Comparison of ENCODE assay signal across 1 cellular context in the genomic region with DNA sequence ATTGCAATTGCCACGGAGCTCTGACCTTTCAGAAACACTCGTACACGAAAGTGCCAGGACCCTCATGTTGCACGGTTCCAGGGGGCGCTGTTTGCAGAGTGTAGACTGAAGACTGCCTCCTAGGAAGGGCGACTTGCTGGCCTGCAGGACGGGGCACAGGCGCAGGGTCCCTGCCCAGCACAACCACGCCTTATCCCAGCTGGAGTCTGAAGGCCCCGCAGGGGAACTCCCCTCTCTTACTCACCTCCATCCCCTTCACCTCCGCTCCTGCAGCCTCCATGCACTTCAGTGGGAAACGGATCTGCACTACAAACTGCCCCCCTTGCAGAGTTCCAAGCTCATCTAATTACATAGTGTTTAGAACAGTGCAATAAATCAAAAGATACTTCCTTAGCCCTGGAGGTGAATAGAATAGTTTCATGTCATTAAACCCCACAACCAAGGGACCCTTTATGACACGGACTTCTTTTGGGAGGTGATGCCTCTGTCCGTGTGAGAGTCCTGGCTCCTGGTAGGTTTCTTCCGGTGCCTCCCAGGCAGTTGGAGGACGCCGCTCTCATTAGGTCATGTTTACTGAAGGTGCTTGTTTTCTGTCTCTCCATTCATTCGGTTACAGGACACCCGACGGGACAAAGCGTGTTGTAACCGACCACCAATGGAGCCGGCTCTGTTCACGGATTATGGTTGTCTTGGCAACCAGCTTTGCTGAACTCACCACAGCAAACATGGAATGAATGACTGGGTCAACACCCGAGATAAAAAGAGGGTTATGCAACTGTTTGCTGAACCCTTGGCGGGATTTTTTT.
TF ChIP-seq lines count a peak whose summit lies in the region.

No MANE protein-coding gene starts in this region.

TF ChIP-seq in HepG2, 621 proteins besides CTCF, POLR2A, EP300 and RAD21 (continued from another document and continues in another):
- TF ChIP-seq, protein P1, sequence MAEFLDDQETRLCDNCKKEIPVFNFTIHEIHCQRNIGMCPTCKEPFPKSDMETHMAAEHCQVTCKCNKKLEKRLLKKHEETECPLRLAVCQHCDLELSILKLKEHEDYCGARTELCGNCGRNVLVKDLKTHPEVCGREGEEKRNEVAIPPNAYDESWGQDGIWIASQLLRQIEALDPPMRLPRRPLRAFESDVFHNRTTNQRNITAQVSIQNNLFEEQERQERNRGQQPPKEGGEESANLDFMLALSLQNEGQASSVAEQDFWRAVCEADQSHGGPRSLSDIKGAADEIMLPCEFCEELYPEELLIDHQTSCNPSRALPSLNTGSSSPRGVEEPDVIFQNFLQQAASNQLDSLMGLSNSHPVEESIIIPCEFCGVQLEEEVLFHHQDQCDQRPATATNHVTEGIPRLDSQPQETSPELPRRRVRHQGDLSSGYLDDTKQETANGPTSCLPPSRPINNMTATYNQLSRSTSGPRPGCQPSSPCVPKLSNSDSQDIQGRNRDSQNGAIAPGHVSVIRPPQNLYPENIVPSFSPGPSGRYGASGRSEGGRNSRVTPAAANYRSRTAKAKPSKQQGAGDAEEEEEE (CRISPR knock-in tag; IDR thresholded peaks at IDR 0.05; ENCODE audit: borderline replicate concordance) = no peak
- no peak for TF ChIP-seq CENPX (CRISPR knock-in tag; IDR thresholded peaks at IDR 0.05)
- peak; percentile 67 for TF ChIP-seq ZNF3 (CRISPR knock-in tag; IDR thresholded peaks at IDR 0.05)
- TF ChIP-seq HOXD1 (CRISPR knock-in tag; IDR thresholded peaks at IDR 0.05) = peak; percentile 83
- TF ChIP-seq, protein P2, sequence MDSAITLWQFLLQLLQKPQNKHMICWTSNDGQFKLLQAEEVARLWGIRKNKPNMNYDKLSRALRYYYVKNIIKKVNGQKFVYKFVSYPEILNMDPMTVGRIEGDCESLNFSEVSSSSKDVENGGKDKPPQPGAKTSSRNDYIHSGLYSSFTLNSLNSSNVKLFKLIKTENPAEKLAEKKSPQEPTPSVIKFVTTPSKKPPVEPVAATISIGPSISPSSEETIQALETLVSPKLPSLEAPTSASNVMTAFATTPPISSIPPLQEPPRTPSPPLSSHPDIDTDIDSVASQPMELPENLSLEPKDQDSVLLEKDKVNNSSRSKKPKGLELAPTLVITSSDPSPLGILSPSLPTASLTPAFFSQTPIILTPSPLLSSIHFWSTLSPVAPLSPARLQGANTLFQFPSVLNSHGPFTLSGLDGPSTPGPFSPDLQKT (CRISPR knock-in tag; IDR thresholded peaks at IDR 0.05; ENCODE audit: borderline replicate concordance) = no peak
- TF ChIP-seq, protein P3, sequence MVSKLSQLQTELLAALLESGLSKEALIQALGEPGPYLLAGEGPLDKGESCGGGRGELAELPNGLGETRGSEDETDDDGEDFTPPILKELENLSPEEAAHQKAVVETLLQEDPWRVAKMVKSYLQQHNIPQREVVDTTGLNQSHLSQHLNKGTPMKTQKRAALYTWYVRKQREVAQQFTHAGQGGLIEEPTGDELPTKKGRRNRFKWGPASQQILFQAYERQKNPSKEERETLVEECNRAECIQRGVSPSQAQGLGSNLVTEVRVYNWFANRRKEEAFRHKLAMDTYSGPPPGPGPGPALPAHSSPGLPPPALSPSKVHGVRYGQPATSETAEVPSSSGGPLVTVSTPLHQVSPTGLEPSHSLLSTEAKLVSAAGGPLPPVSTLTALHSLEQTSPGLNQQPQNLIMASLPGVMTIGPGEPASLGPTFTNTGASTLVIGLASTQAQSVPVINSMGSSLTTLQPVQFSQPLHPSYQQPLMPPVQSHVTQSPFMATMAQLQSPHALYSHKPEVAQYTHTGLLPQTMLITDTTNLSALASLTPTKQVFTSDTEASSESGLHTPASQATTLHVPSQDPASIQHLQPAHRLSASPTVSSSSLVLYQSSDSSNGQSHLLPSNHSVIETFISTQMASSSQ (IDR thresholded peaks at IDR 0.05; ENCODE audit: low read depth) = peak; percentile 80
- TF ChIP-seq, protein P3 (CRISPR knock-in tag; IDR thresholded peaks at IDR 0.05; ENCODE audit: borderline replicate concordance) = peak; percentile 83; the same call in 1 of the 2 replicates
- TF ChIP-seq, protein P4, sequence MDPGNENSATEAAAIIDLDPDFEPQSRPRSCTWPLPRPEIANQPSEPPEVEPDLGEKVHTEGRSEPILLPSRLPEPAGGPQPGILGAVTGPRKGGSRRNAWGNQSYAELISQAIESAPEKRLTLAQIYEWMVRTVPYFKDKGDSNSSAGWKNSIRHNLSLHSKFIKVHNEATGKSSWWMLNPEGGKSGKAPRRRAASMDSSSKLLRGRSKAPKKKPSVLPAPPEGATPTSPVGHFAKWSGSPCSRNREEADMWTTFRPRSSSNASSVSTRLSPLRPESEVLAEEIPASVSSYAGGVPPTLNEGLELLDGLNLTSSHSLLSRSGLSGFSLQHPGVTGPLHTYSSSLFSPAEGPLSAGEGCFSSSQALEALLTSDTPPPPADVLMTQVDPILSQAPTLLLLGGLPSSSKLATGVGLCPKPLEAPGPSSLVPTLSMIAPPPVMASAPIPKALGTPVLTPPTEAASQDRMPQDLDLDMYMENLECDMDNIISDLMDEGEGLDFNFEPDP (CRISPR knock-in tag; conservative IDR thresholded peaks at IDR 0.05) = no peak
- TF ChIP-seq, protein P5, sequence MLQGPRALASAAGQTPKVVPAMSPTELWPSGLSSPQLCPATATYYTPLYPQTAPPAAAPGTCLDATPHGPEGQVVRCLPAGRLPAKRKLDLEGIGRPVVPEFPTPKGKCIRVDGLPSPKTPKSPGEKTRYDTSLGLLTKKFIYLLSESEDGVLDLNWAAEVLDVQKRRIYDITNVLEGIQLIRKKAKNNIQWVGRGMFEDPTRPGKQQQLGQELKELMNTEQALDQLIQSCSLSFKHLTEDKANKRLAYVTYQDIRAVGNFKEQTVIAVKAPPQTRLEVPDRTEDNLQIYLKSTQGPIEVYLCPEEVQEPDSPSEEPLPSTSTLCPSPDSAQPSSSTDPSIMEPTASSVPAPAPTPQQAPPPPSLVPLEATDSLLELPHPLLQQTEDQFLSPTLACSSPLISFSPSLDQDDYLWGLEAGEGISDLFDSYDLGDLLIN (CRISPR knock-in tag; IDR thresholded peaks at IDR 0.05; ENCODE audit: borderline replicate concordance) = peak; percentile 59; the same call in 1 of the 2 replicates
- 0 out of 2 replicates have a peak, but pooled peaks have one; percentile 55 for TF ChIP-seq RELA (CRISPR knock-in tag; IDR thresholded peaks at IDR 0.05)
- TF ChIP-seq, protein P6, sequence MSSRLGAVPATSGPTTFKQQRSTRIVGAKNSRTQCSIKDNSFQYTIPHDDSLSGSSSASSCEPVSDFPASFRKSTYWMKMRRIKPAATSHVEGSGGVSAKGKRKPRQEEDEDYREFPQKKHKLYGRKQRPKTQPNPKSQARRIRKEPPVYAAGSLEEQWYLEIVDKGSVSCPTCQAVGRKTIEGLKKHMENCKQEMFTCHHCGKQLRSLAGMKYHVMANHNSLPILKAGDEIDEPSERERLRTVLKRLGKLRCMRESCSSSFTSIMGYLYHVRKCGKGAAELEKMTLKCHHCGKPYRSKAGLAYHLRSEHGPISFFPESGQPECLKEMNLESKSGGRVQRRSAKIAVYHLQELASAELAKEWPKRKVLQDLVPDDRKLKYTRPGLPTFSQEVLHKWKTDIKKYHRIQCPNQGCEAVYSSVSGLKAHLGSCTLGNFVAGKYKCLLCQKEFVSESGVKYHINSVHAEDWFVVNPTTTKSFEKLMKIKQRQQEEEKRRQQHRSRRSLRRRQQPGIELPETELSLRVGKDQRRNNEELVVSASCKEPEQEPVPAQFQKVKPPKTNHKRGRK (CRISPR knock-in tag; IDR thresholded peaks at IDR 0.05) = no peak
- TF ChIP-seq HDAC6 (IDR thresholded peaks at IDR 0.05; ENCODE audit: low read depth, low read length) = no peak
- TF ChIP-seq, protein P7, sequence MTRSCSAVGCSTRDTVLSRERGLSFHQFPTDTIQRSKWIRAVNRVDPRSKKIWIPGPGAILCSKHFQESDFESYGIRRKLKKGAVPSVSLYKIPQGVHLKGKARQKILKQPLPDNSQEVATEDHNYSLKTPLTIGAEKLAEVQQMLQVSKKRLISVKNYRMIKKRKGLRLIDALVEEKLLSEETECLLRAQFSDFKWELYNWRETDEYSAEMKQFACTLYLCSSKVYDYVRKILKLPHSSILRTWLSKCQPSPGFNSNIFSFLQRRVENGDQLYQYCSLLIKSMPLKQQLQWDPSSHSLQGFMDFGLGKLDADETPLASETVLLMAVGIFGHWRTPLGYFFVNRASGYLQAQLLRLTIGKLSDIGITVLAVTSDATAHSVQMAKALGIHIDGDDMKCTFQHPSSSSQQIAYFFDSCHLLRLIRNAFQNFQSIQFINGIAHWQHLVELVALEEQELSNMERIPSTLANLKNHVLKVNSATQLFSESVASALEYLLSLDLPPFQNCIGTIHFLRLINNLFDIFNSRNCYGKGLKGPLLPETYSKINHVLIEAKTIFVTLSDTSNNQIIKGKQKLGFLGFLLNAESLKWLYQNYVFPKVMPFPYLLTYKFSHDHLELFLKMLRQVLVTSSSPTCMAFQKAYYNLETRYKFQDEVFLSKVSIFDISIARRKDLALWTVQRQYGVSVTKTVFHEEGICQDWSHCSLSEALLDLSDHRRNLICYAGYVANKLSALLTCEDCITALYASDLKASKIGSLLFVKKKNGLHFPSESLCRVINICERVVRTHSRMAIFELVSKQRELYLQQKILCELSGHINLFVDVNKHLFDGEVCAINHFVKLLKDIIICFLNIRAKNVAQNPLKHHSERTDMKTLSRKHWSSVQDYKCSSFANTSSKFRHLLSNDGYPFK (CRISPR knock-in tag; IDR thresholded peaks at IDR 0.05; ENCODE audit: borderline replicate concordance) = peak; percentile 47; the same call in 1 of the 2 replicates
- TF ChIP-seq, protein P8, sequence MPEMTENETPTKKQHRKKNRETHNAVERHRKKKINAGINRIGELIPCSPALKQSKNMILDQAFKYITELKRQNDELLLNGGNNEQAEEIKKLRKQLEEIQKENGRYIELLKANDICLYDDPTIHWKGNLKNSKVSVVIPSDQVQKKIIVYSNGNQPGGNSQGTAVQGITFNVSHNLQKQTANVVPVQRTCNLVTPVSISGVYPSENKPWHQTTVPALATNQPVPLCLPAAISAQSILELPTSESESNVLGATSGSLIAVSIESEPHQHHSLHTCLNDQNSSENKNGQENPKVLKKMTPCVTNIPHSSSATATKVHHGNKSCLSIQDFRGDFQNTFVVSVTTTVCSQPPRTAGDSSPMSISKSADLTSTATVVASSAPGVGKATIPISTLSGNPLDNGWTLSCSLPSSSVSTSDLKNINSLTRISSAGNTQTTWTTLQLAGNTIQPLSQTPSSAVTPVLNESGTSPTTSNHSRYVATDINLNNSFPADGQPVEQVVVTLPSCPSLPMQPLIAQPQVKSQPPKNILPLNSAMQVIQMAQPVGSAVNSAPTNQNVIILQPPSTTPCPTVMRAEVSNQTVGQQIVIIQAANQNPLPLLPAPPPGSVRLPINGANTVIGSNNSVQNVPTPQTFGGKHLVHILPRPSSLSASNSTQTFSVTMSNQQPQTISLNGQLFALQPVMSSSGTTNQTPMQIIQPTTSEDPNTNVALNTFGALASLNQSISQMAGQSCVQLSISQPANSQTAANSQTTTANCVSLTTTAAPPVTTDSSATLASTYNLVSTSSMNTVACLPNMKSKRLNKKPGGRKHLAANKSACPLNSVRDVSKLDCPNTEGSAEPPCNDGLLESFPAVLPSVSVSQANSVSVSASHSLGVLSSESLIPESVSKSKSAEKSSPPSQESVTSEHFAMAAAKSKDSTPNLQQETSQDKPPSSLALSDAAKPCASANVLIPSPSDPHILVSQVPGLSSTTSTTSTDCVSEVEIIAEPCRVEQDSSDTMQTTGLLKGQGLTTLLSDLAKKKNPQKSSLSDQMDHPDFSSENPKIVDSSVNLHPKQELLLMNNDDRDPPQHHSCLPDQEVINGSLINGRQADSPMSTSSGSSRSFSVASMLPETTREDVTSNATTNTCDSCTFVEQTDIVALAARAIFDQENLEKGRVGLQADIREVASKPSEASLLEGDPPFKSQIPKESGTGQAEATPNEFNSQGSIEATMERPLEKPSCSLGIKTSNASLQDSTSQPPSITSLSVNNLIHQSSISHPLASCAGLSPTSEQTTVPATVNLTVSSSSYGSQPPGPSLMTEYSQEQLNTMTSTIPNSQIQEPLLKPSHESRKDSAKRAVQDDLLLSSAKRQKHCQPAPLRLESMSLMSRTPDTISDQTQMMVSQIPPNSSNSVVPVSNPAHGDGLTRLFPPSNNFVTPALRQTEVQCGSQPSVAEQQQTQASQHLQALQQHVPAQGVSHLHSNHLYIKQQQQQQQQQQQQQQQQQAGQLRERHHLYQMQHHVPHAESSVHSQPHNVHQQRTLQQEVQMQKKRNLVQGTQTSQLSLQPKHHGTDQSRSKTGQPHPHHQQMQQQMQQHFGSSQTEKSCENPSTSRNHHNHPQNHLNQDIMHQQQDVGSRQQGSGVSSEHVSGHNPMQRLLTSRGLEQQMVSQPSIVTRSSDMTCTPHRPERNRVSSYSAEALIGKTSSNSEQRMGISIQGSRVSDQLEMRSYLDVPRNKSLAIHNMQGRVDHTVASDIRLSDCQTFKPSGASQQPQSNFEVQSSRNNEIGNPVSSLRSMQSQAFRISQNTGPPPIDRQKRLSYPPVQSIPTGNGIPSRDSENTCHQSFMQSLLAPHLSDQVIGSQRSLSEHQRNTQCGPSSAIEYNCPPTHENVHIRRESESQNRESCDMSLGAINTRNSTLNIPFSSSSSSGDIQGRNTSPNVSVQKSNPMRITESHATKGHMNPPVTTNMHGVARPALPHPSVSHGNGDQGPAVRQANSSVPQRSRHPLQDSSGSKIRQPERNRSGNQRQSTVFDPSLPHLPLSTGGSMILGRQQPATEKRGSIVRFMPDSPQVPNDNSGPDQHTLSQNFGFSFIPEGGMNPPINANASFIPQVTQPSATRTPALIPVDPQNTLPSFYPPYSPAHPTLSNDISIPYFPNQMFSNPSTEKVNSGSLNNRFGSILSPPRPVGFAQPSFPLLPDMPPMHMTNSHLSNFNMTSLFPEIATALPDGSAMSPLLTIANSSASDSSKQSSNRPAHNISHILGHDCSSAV (CRISPR knock-in tag; IDR thresholded peaks at IDR 0.05; ENCODE audit: borderline replicate concordance) = no peak
- 0 out of 2 replicates have a peak, but pooled peaks have one; percentile 55 for TF ChIP-seq ZNF766 (CRISPR knock-in tag; IDR thresholded peaks at IDR 0.05; ENCODE audit: borderline replicate concordance)
- TF ChIP-seq ZNF557 (CRISPR knock-in tag; IDR thresholded peaks at IDR 0.05) = peak; percentile 54
- TF ChIP-seq, protein P9, sequence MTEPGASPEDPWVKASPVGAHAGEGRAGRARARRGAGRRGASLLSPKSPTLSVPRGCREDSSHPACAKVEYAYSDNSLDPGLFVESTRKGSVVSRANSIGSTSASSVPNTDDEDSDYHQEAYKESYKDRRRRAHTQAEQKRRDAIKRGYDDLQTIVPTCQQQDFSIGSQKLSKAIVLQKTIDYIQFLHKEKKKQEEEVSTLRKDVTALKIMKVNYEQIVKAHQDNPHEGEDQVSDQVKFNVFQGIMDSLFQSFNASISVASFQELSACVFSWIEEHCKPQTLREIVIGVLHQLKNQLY (CRISPR knock-in tag; IDR thresholded peaks at IDR 0.05) = peak; percentile 69
- TF ChIP-seq SRY (CRISPR knock-in tag; IDR thresholded peaks at IDR 0.05) = 0 out of 2 replicates have a peak, but pooled peaks have one; percentile 36
- TF ChIP-seq GATAD1 (CRISPR knock-in tag; IDR thresholded peaks at IDR 0.05) = peak; percentile 51; the same call in 1 of the 2 replicates
